Comparison of ENCODE assay signal across 15 cellular contexts in the genomic region with DNA sequence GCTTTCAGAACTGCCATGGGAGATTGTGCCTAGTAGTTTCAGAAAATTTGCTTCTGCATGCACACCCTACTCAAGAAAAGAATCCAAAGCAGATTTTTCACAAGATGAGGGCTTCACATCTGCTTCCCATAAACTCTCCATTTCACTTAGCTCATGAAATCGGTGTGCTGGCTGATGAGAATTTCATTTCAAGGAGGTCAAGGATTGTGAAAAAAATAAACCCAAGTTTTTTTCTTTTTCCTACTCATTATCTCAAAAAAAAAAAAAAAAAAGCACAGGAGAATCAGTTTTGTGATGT. TPM values are rescaled to one million over a fixed set of nuclear protein-coding genes. Genes with fewer than 3 reads are reported as not detected.
DNase-seq lines count a peak whose midpoint lies in the region; ATAC-seq and TF ChIP-seq lines count a peak whose summit lies in the region.
"Had no signal": no experiment of that assay in that cellular context is flagged by ENCODE, and none has a peak within 500 bp of the region (broad histone marks: within the 10 kb centered on the region; RNA-seq: fewer than 3 reads in every experiment).

No MANE protein-coding gene starts in this region.

- H3K36me3 Mint-ChIP-seq in mesothelial cell of epicardium (no peaks in the 10 kb centered on the region), natural killer cell (no peaks in the 10 kb centered on the region)
- H3K36me3 Mint-ChIP-seq: CD8-positive, alpha-beta memory T cell had no signal

- H3K27ac ChIP-seq in RWPE1 (peak overlapping the region; percentile 80), esophagus (ENCODE audit: low read depth in 2 of 2, low read length in 1 of 2) (peak overlapping the region; percentile 80 to 92)
- H3K27ac ChIP-seq: BLaER1 had no signal

- H3K36me3 ChIP-seq in esophagus (ENCODE audit: control insufficient read depth in 2 of 2, insufficient read depth in 2 of 2, low read length in 1 of 2) = no peaks in the 10 kb centered on the region
- no peaks in the 10 kb centered on the region for H3K36me3 ChIP-seq in BE2C
- H3K36me3 ChIP-seq: BLaER1 had no signal

- H3K4me3 ChIP-seq in esophagus (ENCODE audit: low read depth in 1 of 2, low read length in 2 of 2) (no peak overlapping the region), BE2C (ENCODE audit: low read depth, low read length) (no peak overlapping the region)
- H3K4me3 ChIP-seq: BLaER1 had no signal

- TF ChIP-seq CTCF in RWPE1 (conservative IDR thresholded peaks at IDR 0.05; ENCODE audit: low read depth) = no peak
- no peak for TF ChIP-seq CTCF in mesothelial cell of epicardium (IDR thresholded peaks at IDR 0.05; ENCODE audit: unreplicated experiment)
- TF ChIP-seq CTCF in natural killer cell (IDR thresholded peaks at IDR 0.05) = no peak
- TF ChIP-seq CTCF in BE2C (IDR thresholded peaks at IDR 0.05; ENCODE audit: low read depth, low read length) = no peak

- no peak for ATAC-seq in natural killer cell
- ATAC-seq: Panc1 had no signal

- DNase-seq in RWPE1 (ENCODE audit: low spot score) (no peak), mesothelial cell of epicardium (ENCODE audit: low spot score in 2 of 2, unreplicated experiment in 2 of 2) (no peak), natural killer cell (no peak), NCI-H2107 treated with DMSO at 0.1 percent for 48 hours (lab: John Stamatoyannopoulos, UW; ENCODE audit: unreplicated experiment) (no peak), BE2C (no peak)
- DNase-seq in activated CD8-positive, alpha-beta memory T cell treated with anti-CD3 and anti-CD28 coated beads for 24 hours = no peak
- DNase-seq: CD8-positive, alpha-beta memory T cell; KG1; NCI-H446; SHP77 had no signal

- CTCF ChIA-PET in RWPE1 (lab: Yijun Ruan, JAX) = no interaction called here

- H3K27ac Mint-ChIP-seq in mesothelial cell of epicardium (peak overlapping the region; percentile 54), natural killer cell (no peak overlapping the region)
- H3K27ac Mint-ChIP-seq: CD8-positive, alpha-beta memory T cell had no signal

- WGBS in esophagus, 2 donors = 27 to 64% methylated on average over 1 of the region's 1 CpG

- H3K9me3 ChIP-seq in esophagus (ENCODE audit: control insufficient read depth in 2 of 2, insufficient read depth in 1 of 2, low read depth in 1 of 2, low read length in 1 of 2) (no peaks in the 10 kb centered on the region), BE2C (no peaks in the 10 kb centered on the region)
- H3K9me3 ChIP-seq: BLaER1 had no signal

- no peaks in the 10 kb centered on the region for H3K27me3 ChIP-seq in esophagus (ENCODE audit: control insufficient read depth in 1 of 2, insufficient read depth in 2 of 2, low read length in 2 of 2)
- H3K27me3 ChIP-seq in BE2C = no peaks in the 10 kb centered on the region; the same call in 1 of the 2 replicates
- H3K27me3 ChIP-seq: BLaER1 had no signal

- intact Hi-C loops in natural killer cell (cut with micrococcal nuclease) = no loop called here

- H3K9me3 Mint-ChIP-seq in mesothelial cell of epicardium (no peaks in the 10 kb centered on the region), natural killer cell (no peaks in the 10 kb centered on the region)
- H3K9me3 Mint-ChIP-seq: CD8-positive, alpha-beta memory T cell had no signal

- H3K4me3 Mint-ChIP-seq in mesothelial cell of epicardium (no peak overlapping the region), natural killer cell (no peak overlapping the region)
- H3K4me3 Mint-ChIP-seq: CD8-positive, alpha-beta memory T cell had no signal

- H3K4me1 ChIP-seq in esophagus (ENCODE audit: control insufficient read depth in 2 of 2, insufficient read depth in 2 of 2, low read length in 1 of 2) = peaks cover 0 to 8% of the 10 kb centered on the region in 2 donors
- H3K4me1 ChIP-seq in BE2C = no peaks in the 10 kb centered on the region
- H3K4me1 ChIP-seq: BLaER1 had no signal

- H3K27me3 Mint-ChIP-seq in mesothelial cell of epicardium (ENCODE audit: low read depth) = no peaks in the 10 kb centered on the region
- peaks cover 8 to 21% of the 10 kb centered on the region in 2 donors for H3K27me3 Mint-ChIP-seq in natural killer cell (ENCODE audit: low read depth in 2 of 2)

- H3K4me1 Mint-ChIP-seq in mesothelial cell of epicardium (peaks cover 3% of the 10 kb centered on the region), natural killer cell (no peaks in the 10 kb centered on the region)
- H3K4me1 Mint-ChIP-seq: CD8-positive, alpha-beta memory T cell had no signal

- POLR2A ChIA-PET in RWPE1 (lab: Yijun Ruan, JAX; ENCODE audit: low non-redundant PET) = interaction anchor here (0.7 kb wide), 1 partner anchor 29 kb away, joined by 7 read pairs; no protein-coding TSS in a partner anchor

RNA-seq across cellular contexts. Expression of gene ADH7, which starts 3.4 kb away (rescaled TPM):
- 100 to 1,000 TPM; 208 to 250 TPM for polyA plus RNA-seq in esophagus
- total RNA-seq in mesothelial cell of epicardium (not detected in 3 replicates), natural killer cell (not detected)
- not detected for polyA plus RNA-seq in BE2C (2012; ENCODE audit: insufficient read depth, insufficient read length, low read depth)
- total RNA-seq: CD8-positive, alpha-beta memory T cell; Daoy; M059J had no signal
- polyA plus RNA-seq: CD8-positive, alpha-beta memory T cell had no signal
